In the genomic region with DNA sequence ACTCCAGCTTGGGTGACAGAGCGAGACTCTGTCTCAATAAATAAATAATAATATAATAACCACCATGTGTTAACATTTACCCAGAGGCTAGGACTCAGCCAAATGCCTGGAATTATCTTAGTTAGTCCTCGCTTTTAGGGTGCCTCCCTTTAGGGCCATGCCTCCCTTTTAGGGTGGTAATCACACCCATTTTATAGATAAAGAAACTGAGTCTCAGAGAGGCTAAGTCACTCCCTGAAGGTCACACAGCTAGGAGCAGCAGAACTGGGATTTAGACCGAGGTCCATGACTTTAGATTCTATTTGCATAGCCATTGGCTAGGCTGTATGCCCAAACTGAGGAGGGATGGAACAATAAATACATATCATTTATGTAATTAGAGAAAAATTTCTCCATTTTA, we compare ENCODE assay signal across 15 cellular contexts. TPM values are rescaled to one million over a fixed set of nuclear protein-coding genes. Genes with fewer than 3 reads are reported as not detected.
A peak's percentile ranks its signal among the peaks of the same experiment; 100 is the strongest.
DNase-seq lines count a peak whose midpoint lies in the region; ATAC-seq, FAIRE-seq and TF ChIP-seq lines count a peak whose summit lies in the region.
"Had no signal": no experiment of that assay in that cellular context is flagged by ENCODE, and none has a peak within 500 bp of the region (broad histone marks: within the 10 kb centered on the region; RNA-seq: fewer than 3 reads in every experiment).

No MANE protein-coding gene starts in this region.

- H2AFZ ChIP-seq in HepG2 (ENCODE audit: low read length) = no peak overlapping the region
- H2AFZ ChIP-seq: GM23338 had no signal

- CTCF ChIA-PET in HepG2 (lab: Yijun Ruan, JAX; ENCODE audit: low intra/inter-chr PET ratio, low total read pairs) = no interaction called here

- POLR2A ChIA-PET in HepG2 (lab: Yijun Ruan, JAX) = no interaction called here

- in situ Hi-C loops in HepG2 (cut with HindIII; ENCODE audit: extremely low pct_ligation_motif_present, low pct_unique_long_range_greater_than_20kb) = no loop called here

- no TSS peak for BruUV-seq in HepG2 (replicated peaks; lab: Mats Ljungman, UMichigan)

- DNase-seq in HepG2 (ENCODE audit: low spot score) (no peak), right lobe of liver (no peak), dorsolateral prefrontal cortex (no peak), mucosa of descending colon (no peak), ascending aorta (ENCODE audit: low spot score in 2 of 2) (no peak)
- DNase-seq: ACHN; CD4-positive, CD25-positive, alpha-beta regulatory T cell; DMS 273 treated with DMSO at 0.1 percent for 48 hours; H9 had no signal

- H3K27me3 ChIP-seq in HepG2 (ENCODE audit: control insufficient read depth in 1 of 2, insufficient read depth in 2 of 2, low read length in 2 of 2) (no peaks in the 10 kb centered on the region), right lobe of liver (no peaks in the 10 kb centered on the region), dorsolateral prefrontal cortex (no peaks in the 10 kb centered on the region), gastroesophageal sphincter (no peaks in the 10 kb centered on the region), ascending aorta (no peaks in the 10 kb centered on the region)
- H3K27me3 ChIP-seq: BLaER1 treated with 17β-estradiol and CSF1 and Interleukin-3, amounts not matched to agents 10 nM and 100 nM had no signal

- WGBS in HepG2 (ENCODE audit: low lambda C conversion rate) = 89% methylated on average over 3 of the region's 3 CpGs
- WGBS in right lobe of liver (ENCODE audit: insufficient coverage, low coverage, low lambda C conversion rate, missing lambda C conversion rate) = 70% methylated on average over 3 of the region's 3 CpGs
- whole genome bisulfite sequencing in gastroesophageal sphincter (ENCODE audit: low coverage in 1 of 2), 2 donors = 82% methylated on average over 2 of the region's 3 CpGs; no CpG with 5 or more reads in 1 of the 2 donors

- H3K4me1 ChIP-seq in HepG2 (ENCODE audit: insufficient read depth, low read length) = peaks cover 100% of the 10 kb centered on the region
- H3K4me1 ChIP-seq in right lobe of liver = peaks cover 0 to 9% (median 6%) of the 10 kb centered on the region in 4 donors
- H3K4me1 ChIP-seq in gastroesophageal sphincter = peaks cover 0 to 16% (median 0%) of the 10 kb centered on the region in 3 donors
- no peaks in the 10 kb centered on the region for H3K4me1 ChIP-seq in mucosa of descending colon (ENCODE audit: low read depth)
- H3K4me1 ChIP-seq in ascending aorta = no peaks in the 10 kb centered on the region

- intact Hi-C loops in HepG2 (cut with micrococcal nuclease; ENCODE audit: unreplicated experiment) (no loop called here), right lobe of liver (cut with DNase I) (no loop called here), dorsolateral prefrontal cortex (cut with DNase I) (no loop called here), mucosa of descending colon (cut with DNase I, micrococcal nuclease) (no loop called here), ascending aorta (cut with DNase I) (no loop called here)

- H3K9me3 ChIP-seq in HepG2 (ENCODE audit: low read length) = no peaks in the 10 kb centered on the region
- peaks cover 0 to 6% (median 0%) of the 10 kb centered on the region in 4 donors for H3K9me3 ChIP-seq in right lobe of liver
- H3K9me3 ChIP-seq in gastroesophageal sphincter = peaks cover 0 to 17% (median 0%) of the 10 kb centered on the region in 3 donors
- H3K9me3 ChIP-seq in mucosa of descending colon = peaks cover 2% of the 10 kb centered on the region
- H3K9me3 ChIP-seq in ascending aorta = peaks cover 7 to 13% of the 10 kb centered on the region in 2 donors

- H4K20me1 ChIP-seq in HepG2 (ENCODE audit: insufficient read depth, low read length) = peaks cover 12% of the 10 kb centered on the region; the same call in 1 of the 2 replicates

- no peak for TF ChIP-seq EP300 in HepG2 (IDR thresholded peaks at IDR 0.05; ENCODE audit: low read depth in 2 of 2, low read length in 2 of 2)
- TF ChIP-seq EP300 in HepG2 (CRISPR knock-in tag; IDR thresholded peaks at IDR 0.05; ENCODE audit: borderline replicate concordance) = no peak
- TF ChIP-seq EP300 in gastroesophageal sphincter (IDR thresholded peaks at IDR 0.05) = no peak

- no peak overlapping the region for H3K4me3 ChIP-seq in HepG2 (replicated peaks in 1 of 3; ENCODE audit: insufficient read depth in 1 of 3, low read depth in 2 of 3, low read length in 3 of 3)
- H3K4me3 ChIP-seq in right lobe of liver = no peak overlapping the region
- no peak overlapping the region for H3K4me3 ChIP-seq in dorsolateral prefrontal cortex
- H3K4me3 ChIP-seq in gastroesophageal sphincter = no peak overlapping the region
- H3K4me3 ChIP-seq in mucosa of descending colon = no peak overlapping the region
- no peak overlapping the region for H3K4me3 ChIP-seq in ascending aorta
- H3K4me3 ChIP-seq: BLaER1 treated with 17β-estradiol and CSF1 and Interleukin-3, amounts not matched to agents 10 nM and 100 nM; GM23338 had no signal

- TF ChIP-seq POLR2A in HepG2 (IDR thresholded peaks at IDR 0.05; ENCODE audit: insufficient read depth in 1 of 2, low read depth in 2 of 2, low read length in 2 of 2) (no peak), right lobe of liver (IDR thresholded peaks at IDR 0.05) (no peak), gastroesophageal sphincter (IDR thresholded peaks at IDR 0.05) (no peak)

- no peak overlapping the region for H3K4me2 ChIP-seq in HepG2 (ENCODE audit: low read depth, low read length)
- H3K4me2 ChIP-seq: BLaER1 treated with 17β-estradiol and CSF1 and Interleukin-3, amounts not matched to agents 10 nM and 100 nM; GM23338 had no signal

- no peak for ATAC-seq in HepG2
- ATAC-seq in right lobe of liver = no peak
- ATAC-seq in HG02610 (IDR thresholded peaks at IDR 0.05; ENCODE audit: unreplicated experiment) = no peak
- ATAC-seq in gastroesophageal sphincter = no peak
- no peak for ATAC-seq in mucosa of descending colon
- ATAC-seq: GM23338 had no signal

- no peak for FAIRE-seq in HepG2 (lab: Jason Lieb, UNC)
- FAIRE-seq: HTR-8/SVneo had no signal

- TF ChIP-seq CTCF in HepG2 (CRISPR knock-in tag; IDR thresholded peaks at IDR 0.05) (no peak), right lobe of liver (IDR thresholded peaks at IDR 0.05) (no peak), dorsolateral prefrontal cortex (IDR thresholded peaks at IDR 0.05 in 54 of 56, conservative IDR thresholded peaks at IDR 0.05 in 2 of 56; ENCODE audit: low read depth in 1 of 56, partially characterized antibody in 56 of 56) (no peak), gastroesophageal sphincter (IDR thresholded peaks at IDR 0.05) (no peak), mucosa of descending colon (IDR thresholded peaks at IDR 0.05) (no peak), ascending aorta (IDR thresholded peaks at IDR 0.05) (no peak)

- no peak overlapping the region for H3K27ac ChIP-seq in HepG2 (ENCODE audit: extremely low read length, insufficient read depth, low read length)
- H3K27ac ChIP-seq in right lobe of liver = no peak overlapping the region
- H3K27ac ChIP-seq in angular gyrus (ENCODE audit: low read depth, low read length) = peak overlapping the region; percentile 62
- H3K27ac ChIP-seq in dorsolateral prefrontal cortex = peak overlapping the region in 48 of 59 donors; percentile 1 to 85 (median 65)
- H3K27ac ChIP-seq in gastroesophageal sphincter = no peak overlapping the region
- no peak overlapping the region for H3K27ac ChIP-seq in ascending aorta
- H3K27ac ChIP-seq: BLaER1 treated with 17β-estradiol and CSF1 and Interleukin-3, amounts not matched to agents 10 nM and 100 nM had no signal

- TF ChIP-seq RAD21 in HepG2 (CRISPR knock-in tag; IDR thresholded peaks at IDR 0.05) = no peak

- H3K36me3 ChIP-seq in HepG2 (replicated peaks in 1 of 2; ENCODE audit: control insufficient read depth in 1 of 2, insufficient read depth in 2 of 2, low read length in 2 of 2) = peaks cover 6 to 17% of the 10 kb centered on the region in 2 experiments; a peak in 3 of 5 replicates
- no peaks in the 10 kb centered on the region for H3K36me3 ChIP-seq in right lobe of liver
- H3K36me3 ChIP-seq in gastroesophageal sphincter = no peaks in the 10 kb centered on the region
- no peaks in the 10 kb centered on the region for H3K36me3 ChIP-seq in mucosa of descending colon (ENCODE audit: low read depth)
- H3K36me3 ChIP-seq in ascending aorta = no peaks in the 10 kb centered on the region

- no peak overlapping the region for H3K9ac ChIP-seq in HepG2 (ENCODE audit: insufficient read depth, low read depth, low read length)
- H3K9ac ChIP-seq: BLaER1 treated with 17β-estradiol and CSF1 and Interleukin-3, amounts not matched to agents 10 nM and 100 nM had no signal

- H3K79me2 ChIP-seq in HepG2 (ENCODE audit: insufficient read depth, low read length) = peaks cover 92% of the 10 kb centered on the region

TF ChIP-seq in HepG2, 621 proteins besides CTCF, POLR2A, EP300 and RAD21 (continues in another document):
- TF ChIP-seq ZNF629 (CRISPR knock-in tag; conservative IDR thresholded peaks at IDR 0.05) (peak; percentile 87), CHD4 (IDR thresholded peaks at IDR 0.05; ENCODE audit: borderline replicate concordance, low read length) (0 out of 2 replicates have a peak, but pooled peaks have one; percentile 30)

RNA-seq across cellular contexts. Expression of gene TESC, which starts 11.4 kb away (rescaled TPM):
- total RNA-seq in HepG2 (2016; rRNA removed; fragmentation: Illumina TruSeq; extraction: Trizol) (90.4 and 95.7 TPM in 2 replicates), right lobe of liver (1 to 10 TPM; 1.3 to 3.9 (median 3.0) TPM), dorsolateral prefrontal cortex (10 to 100 TPM; 12.2 to 65.0 (median 37.1) TPM), gastroesophageal sphincter (1 to 10 TPM; 3.0 to 5.3 (median 4.5) TPM), mucosa of descending colon (1 to 10 TPM in 2 of 3 donors, under 1 TPM in 1; 0.78 to 2.2 (median 2.0) TPM), ascending aorta (20.8 TPM)
- 47.9 and 55.6 TPM in 2 replicates for total RNA-seq in HepG2 (2016; cell fraction: cytosol; rRNA removed; fragmentation: Illumina TruSeq; extraction: Trizol; ENCODE audit: low read depth)
- total RNA-seq in HepG2 (2016; cell fraction: insoluble cytoplasmic fraction; rRNA removed; fragmentation: Illumina TruSeq; extraction: Trizol) = 94.6 and 101 TPM in 2 replicates
- 73.3 and 75.8 TPM in 2 replicates for total RNA-seq in HepG2 (2016; cell fraction: membrane; rRNA removed; fragmentation: Illumina TruSeq; extraction: Trizol)
- 42.8 and 54.2 TPM in 2 replicates for total RNA-seq in HepG2 (2016; cell fraction: nucleus; rRNA removed; fragmentation: Illumina TruSeq; extraction: Trizol)
- 181 and 193 TPM in 2 replicates for polyA plus RNA-seq in HepG2 (2011; rRNA removed)
- polyA plus RNA-seq in HepG2 (2011; cell fraction: cytosol; rRNA removed) = 178 and 242 TPM in 2 replicates
- 194 and 196 TPM in 2 replicates for polyA plus RNA-seq in HepG2 (2011; cell fraction: nucleus; rRNA removed)
- 45.0 and 55.8 TPM in 2 replicates for polyA plus RNA-seq in HepG2 (2012)
- polyA plus RNA-seq in HepG2 (2016; cell fraction: cytosol; fragmentation: Illumina TruSeq; extraction: Trizol; ENCODE audit: low read depth) = 46.7 and 59.9 TPM in 2 replicates
- polyA plus RNA-seq in HepG2 (2016; cell fraction: insoluble cytoplasmic fraction; fragmentation: Illumina TruSeq; extraction: Trizol; ENCODE audit: low read depth) = 103 and 109 TPM in 2 replicates
- polyA plus RNA-seq in HepG2 (2016; cell fraction: membrane; fragmentation: Illumina TruSeq; extraction: Trizol; ENCODE audit: low read depth) = 69.1 and 76.1 TPM in 2 replicates
- 80.6 and 84.9 TPM in 2 replicates for polyA plus RNA-seq in HepG2 (2016; cell fraction: nucleus; fragmentation: Illumina TruSeq; extraction: Trizol; ENCODE audit: insufficient read depth, low read depth)
- polyA minus RNA-seq in HepG2 (2011; rRNA and poly(A)+ RNA removed; ENCODE audit: low replicate concordance) = 8.2 and 120 TPM in 2 replicates
- 28.3 and 29.5 TPM in 2 replicates for polyA minus RNA-seq in HepG2 (2011; cell fraction: cytosol; rRNA and poly(A)+ RNA removed)
- 89.0 and 92.2 TPM in 2 replicates for polyA minus RNA-seq in HepG2 (2011; cell fraction: nucleus; rRNA and poly(A)+ RNA removed)

Comparison
In these comparisons a context has a peak if more than half of its experiments do, and no peak if none do; other contexts are left out.
1. H3K27ac ChIP-seq: peak in angular gyrus (single experiment) and dorsolateral prefrontal cortex (48 of 59); none in HepG2 (single experiment), right lobe of liver (0 of 3), gastroesophageal sphincter (0 of 4) and ascending aorta (0 of 2).